In genomic region chr6:132703936-132704335, GRCh38 we compare ENCODE assay signal across 22 cellular contexts. TPM values are rescaled to one million over a fixed set of nuclear protein-coding genes. Genes with fewer than 3 reads are reported as not detected.
A peak's percentile ranks its signal among the peaks of the same experiment; 100 is the strongest.
DNase-seq lines count a peak whose midpoint lies in the region; ATAC-seq and TF ChIP-seq lines count a peak whose summit lies in the region.
"Had no signal": no experiment of that assay in that cellular context is flagged by ENCODE, and none has a peak within 500 bp of the region (broad histone marks: within the 10 kb centered on the region; RNA-seq: fewer than 3 reads in every experiment).

No MANE protein-coding gene starts in this region.

- peaks cover 9% of the 10 kb centered on the region for H3K9me3 Mint-ChIP-seq in activated CD8-positive, alpha-beta T cell treated with anti-CD3 and anti-CD28 coated beads for 36 hours

- H2AFZ ChIP-seq in smooth muscle cell (ENCODE audit: low read depth): no peak overlapping the region

- H3K27me3 ChIP-seq in adipocyte (replicated peaks; ENCODE audit: control insufficient read depth, insufficient read depth, low read length) (peaks cover 9% of the 10 kb centered on the region), right lobe of liver (no peaks in the 10 kb centered on the region), smooth muscle cell (ENCODE audit: low read depth) (no peaks in the 10 kb centered on the region)

- H3K27me3 Mint-ChIP-seq in activated CD8-positive, alpha-beta T cell treated with anti-CD3 and anti-CD28 coated beads for 36 hours: peaks cover 27% of the 10 kb centered on the region

- no peak overlapping the region for H3K4me3 Mint-ChIP-seq in activated CD8-positive, alpha-beta T cell treated with anti-CD3 and anti-CD28 coated beads for 36 hours
- H3K4me3 Mint-ChIP-seq: CD4-positive, alpha-beta memory T cell had no signal

- no peaks in the 10 kb centered on the region for H3K4me1 Mint-ChIP-seq in activated CD8-positive, alpha-beta T cell treated with anti-CD3 and anti-CD28 coated beads for 36 hours (ENCODE audit: low read depth)
- H3K4me1 Mint-ChIP-seq: CD4-positive, alpha-beta memory T cell had no signal

- H3K36me3 Mint-ChIP-seq in activated CD8-positive, alpha-beta T cell treated with anti-CD3 and anti-CD28 coated beads for 36 hours (ENCODE audit: low read depth): no peaks in the 10 kb centered on the region
- H3K36me3 Mint-ChIP-seq: CD4-positive, alpha-beta memory T cell had no signal

- no peak overlapping the region for H3K27ac Mint-ChIP-seq in activated CD8-positive, alpha-beta T cell treated with anti-CD3 and anti-CD28 coated beads for 36 hours
- H3K27ac Mint-ChIP-seq: CD4-positive, alpha-beta memory T cell had no signal

- peak; percentile 55 for DNase-seq in adipocyte (ENCODE audit: low read depth)
- DNase-seq in choroid plexus epithelial cell (ENCODE audit: low read depth): peak; percentile 18
- DNase-seq in right lobe of liver: no peak
- DNase-seq in activated CD8-positive, alpha-beta T cell treated with anti-CD3 and anti-CD28 coated beads for 36 hours: no peak
- no peak for DNase-seq in smooth muscle cell (lab: John Stamatoyannopoulos, UW; ENCODE audit: unreplicated experiment)
- DNase-seq: 8988T; ACHN; C1 segment of cervical spinal cord; Calu3; CD4-positive, alpha-beta memory T cell; COR-L47; DMS53; DMS79 treated with DMSO at 0.1 percent for 48 hours; GF-D8; GOT3 had no signal

- no peaks in the 10 kb centered on the region for H3K79me2 ChIP-seq in smooth muscle cell (ENCODE audit: low read depth)

- no peaks in the 10 kb centered on the region for H4K20me1 ChIP-seq in smooth muscle cell (ENCODE audit: low read depth)

- H3K9ac ChIP-seq in adipocyte (ENCODE audit: low read length): no peak overlapping the region
- no peak overlapping the region for H3K9ac ChIP-seq in smooth muscle cell (ENCODE audit: low read depth)

- no peaks in the 10 kb centered on the region for H3K36me3 ChIP-seq in HEK293 (ENCODE audit: control insufficient read depth in 2 of 2, insufficient read depth in 1 of 2, low read length in 2 of 2)
- H3K36me3 ChIP-seq in adipocyte (ENCODE audit: control insufficient read depth, insufficient read depth, low read length, severe bottlenecking): no peaks in the 10 kb centered on the region
- H3K36me3 ChIP-seq in right lobe of liver: no peaks in the 10 kb centered on the region
- H3K36me3 ChIP-seq in smooth muscle cell (ENCODE audit: low read depth): no peaks in the 10 kb centered on the region
- H3K36me3 ChIP-seq: HAP-1 had no signal

- H3K9me3 ChIP-seq in HEK293 (ENCODE audit: control insufficient read depth, insufficient read depth, low read depth, low read length) (no peaks in the 10 kb centered on the region), adipocyte (ENCODE audit: control insufficient read depth, low read length) (peaks cover 5% of the 10 kb centered on the region), right lobe of liver (no peaks in the 10 kb centered on the region), smooth muscle cell (replicated peaks; ENCODE audit: low read depth) (no peaks in the 10 kb centered on the region)
- H3K9me3 ChIP-seq: A549, HAP-1 had no signal

- CTCF ChIA-PET in HEK293 (lab: Yijun Ruan, JAX): interaction anchor here (0.6 kb wide), 2 partner anchors 50 to 536 kb away, joined by 3 to 4 read pairs; no protein-coding TSS in a partner anchor
- CTCF ChIA-PET in activated CD8-positive, alpha-beta T cell treated with anti-CD3 and anti-CD28 coated beads for 36 hours (lab: Charles Lee): interaction anchor here (2.5 kb wide), 1 partner anchor 11 kb away, joined by 7 read pairs; the partner anchor contains the start of gene VNN1

- H3K4me3 ChIP-seq in HEK293 (ENCODE audit: low read depth, low read length) (no peak overlapping the region), adipocyte (ENCODE audit: low read length) (no peak overlapping the region), choroid plexus epithelial cell (ENCODE audit: low read depth, low read length) (no peak overlapping the region), right lobe of liver (no peak overlapping the region), smooth muscle cell (no peak overlapping the region)
- H3K4me3 ChIP-seq: A549, HAP-1 had no signal

- no peak for TF ChIP-seq CTCF in HEK293 (tag by site-specific recombination; IDR thresholded peaks at IDR 0.05)
- no peak for TF ChIP-seq CTCF in choroid plexus epithelial cell (conservative IDR thresholded peaks at IDR 0.05; ENCODE audit: low read depth, low read length)
- no peak for TF ChIP-seq CTCF in right lobe of liver (IDR thresholded peaks at IDR 0.05)
- TF ChIP-seq CTCF in activated CD8-positive, alpha-beta T cell treated with anti-CD3 and anti-CD28 coated beads for 36 hours (IDR thresholded peaks at IDR 0.05): no peak
- TF ChIP-seq CTCF in smooth muscle cell (IDR thresholded peaks at IDR 0.05; ENCODE audit: borderline replicate concordance, insufficient read depth, poor library complexity, severe bottlenecking): no peak

- no peak for TF ChIP-seq POLR2A in right lobe of liver (IDR thresholded peaks at IDR 0.05)

- H3K4me1 ChIP-seq in HEK293 (ENCODE audit: control insufficient read depth, insufficient read depth, low read length) (no peaks in the 10 kb centered on the region), adipocyte (ENCODE audit: control insufficient read depth, insufficient read depth, low read length) (peaks cover 7% of the 10 kb centered on the region), right lobe of liver (no peaks in the 10 kb centered on the region), smooth muscle cell (ENCODE audit: low read depth) (no peaks in the 10 kb centered on the region)
- H3K4me1 ChIP-seq: A549, HAP-1 had no signal

- H3K4me2 ChIP-seq in smooth muscle cell: no peak overlapping the region
- H3K4me2 ChIP-seq: A549 had no signal

- intact Hi-C loops in right lobe of liver (cut with DNase I): no loop called here
- intact Hi-C loops in activated CD8-positive, alpha-beta T cell treated with anti-CD3 and anti-CD28 coated beads for 36 hours (cut with micrococcal nuclease): no loop called here

- H3K27ac ChIP-seq in HEK293 (ENCODE audit: extremely low read depth, low read depth, low read length): no peak overlapping the region
- H3K27ac ChIP-seq in right lobe of liver: no peak overlapping the region
- H3K27ac ChIP-seq in smooth muscle cell (ENCODE audit: low read depth): no peak overlapping the region
- H3K27ac ChIP-seq: A549 had no signal

- POLR2A ChIA-PET in HEK293 (lab: Yijun Ruan, JAX): no interaction called here
- POLR2A ChIA-PET in activated CD8-positive, alpha-beta T cell treated with anti-CD3 and anti-CD28 coated beads for 36 hours (lab: Charles Lee): no interaction called here

- H3F3A ChIP-seq in smooth muscle cell (ENCODE audit: low read depth): no peaks in the 10 kb centered on the region

- peak in 3 of 4 donors; percentile 33 to 49 (median 35) for ATAC-seq in right lobe of liver
- no peak for ATAC-seq in activated CD8-positive, alpha-beta T cell treated with anti-CD3 and anti-CD28 coated beads for 36 hours
- ATAC-seq in GM19455 (IDR thresholded peaks at IDR 0.05; ENCODE audit: unreplicated experiment): no peak
- ATAC-seq: A549 had no signal

TF ChIP-seq in HEK293, 187 proteins besides CTCF, POLR2A, EP300 and RAD21 (continues in another document):
- TF ChIP-seq ZNF571 (tag by site-specific recombination; IDR thresholded peaks at IDR 0.05) (no peak), ZNF704 (tag by site-specific recombination; IDR thresholded peaks at IDR 0.05) (no peak), ZNF529 (tag by site-specific recombination; IDR thresholded peaks at IDR 0.05; ENCODE audit: insufficient replicate concordance) (no peak), ZNF221 (tag by site-specific recombination; IDR thresholded peaks at IDR 0.05; ENCODE audit: borderline replicate concordance) (no peak), ZNF184 (tag by site-specific recombination; IDR thresholded peaks at IDR 0.05) (no peak), ZNF138 (tag by site-specific recombination; IDR thresholded peaks at IDR 0.05; ENCODE audit: borderline replicate concordance) (no peak), GLIS1 (tag by site-specific recombination; IDR thresholded peaks at IDR 0.05) (no peak)

RNA-seq across cellular contexts. Expression of gene VNN1, which starts 9.9 kb away (rescaled TPM):
- total RNA-seq in right lobe of liver (100 to 1,000 TPM in 2 of 6 experiments, 10 to 100 TPM in 4; 21.6 to 364 (median 96.0) TPM), smooth muscle cell (0.13 and 0.99 TPM in 2 replicates)
- not detected for total RNA-seq in activated CD8-positive, alpha-beta T cell treated with anti-CD3 and anti-CD28 coated beads for 36 hours
- 0.22 TPM in 1 of 2 replicates, not detected in the other for polyA plus RNA-seq in smooth muscle cell
- total RNA-seq: G401 had no signal
- polyA plus RNA-seq: BJ; CD4-positive, alpha-beta memory T cell had no signal

RNA-seq across cellular contexts. Expression of gene TAAR1, which starts 45.0 kb away (rescaled TPM):
- total RNA-seq in right lobe of liver (not detected), smooth muscle cell (not detected in 2 replicates)
- total RNA-seq in activated CD8-positive, alpha-beta T cell treated with anti-CD3 and anti-CD28 coated beads for 36 hours: not detected
- not detected in 2 replicates for polyA plus RNA-seq in smooth muscle cell
- total RNA-seq: Calu3; CD4-positive, alpha-beta memory T cell; Daoy; G401 had no signal
- polyA plus RNA-seq: A549; BJ; CD4-positive, alpha-beta memory T cell had no signal

RNA-seq across cellular contexts. Expression of gene VNN2, which starts 53.8 kb away (rescaled TPM):
- total RNA-seq in right lobe of liver: 10 to 100 TPM in 1 of 6 experiments, 1 to 10 TPM in 4, under 1 TPM in 1; 0.75 to 18.9 (median 5.9) TPM
- 10 to 100 TPM; 10.5 to 11.7 TPM for total RNA-seq in activated CD8-positive, alpha-beta T cell treated with anti-CD3 and anti-CD28 coated beads for 36 hours
- total RNA-seq in smooth muscle cell: not detected in 2 replicates
- not detected in 2 replicates for polyA plus RNA-seq in smooth muscle cell
- total RNA-seq: Daoy, G401 had no signal
- polyA plus RNA-seq: A549, BJ had no signal

Comparison
In these comparisons a context has a peak if more than half of its experiments do, and no peak if none do; other contexts are left out.
1. DNase-seq: peak in adipocyte (single experiment) and choroid plexus epithelial cell (single experiment); none in right lobe of liver (0 of 3), activated CD8-positive, alpha-beta T cell treated with anti-CD3 and anti-CD28 coated beads for 36 hours (single experiment) and smooth muscle cell (single experiment).
2. ATAC-seq: peak in right lobe of liver (3 of 4); none in activated CD8-positive, alpha-beta T cell treated with anti-CD3 and anti-CD28 coated beads for 36 hours (single experiment) and GM19455 (single experiment).
3. RNA of gene VNN1, which starts 9.9 kb away (total RNA-seq): 21.6 to 364 TPM in right lobe of liver; 0.13 to 0.99 TPM in smooth muscle cell and not detected in activated CD8-positive, alpha-beta T cell treated with anti-CD3 and anti-CD28 coated beads for 36 hours; every median in the first group is over 10 times any median in the second.